Comparison of ENCODE assay signal across 1 cellular context in genomic region chr15:88543065-88543776, GRCh38.
TF ChIP-seq lines count a peak whose summit lies in the region.

No MANE protein-coding gene starts in this region.

TF ChIP-seq in IMR-90, 13 proteins besides CTCF, POLR2A, EP300 and RAD21:
- TF ChIP-seq RFX5 (IDR thresholded peaks at IDR 0.05; ENCODE audit: low read depth, low read length) (no peak), USF2 (IDR thresholded peaks at IDR 0.05; ENCODE audit: low read depth, low read length) (no peak), MAZ (IDR thresholded peaks at IDR 0.05; ENCODE audit: borderline replicate concordance, low read depth, low read length) (no peak), BHLHE40 (IDR thresholded peaks at IDR 0.05; ENCODE audit: low read depth, low read length) (no peak), MAFK (IDR thresholded peaks at IDR 0.05; ENCODE audit: low read depth, low read length) (no peak), CHD1 (IDR thresholded peaks at IDR 0.05; ENCODE audit: low read depth, low read length) (no peak), FOS (IDR thresholded peaks at IDR 0.05; ENCODE audit: low read depth, low read length) (no peak), NFE2L2 (IDR thresholded peaks at IDR 0.05; ENCODE audit: low read depth, low read length) (no peak), SMC3 (IDR thresholded peaks at IDR 0.05; ENCODE audit: low read depth, low read length) (no peak), ELK1 (IDR thresholded peaks at IDR 0.05; ENCODE audit: borderline replicate concordance, low read depth, low read length) (no peak), RCOR1 (IDR thresholded peaks at IDR 0.05; ENCODE audit: insufficient replicate concordance, low read length) (no peak), MXI1 (IDR thresholded peaks at IDR 0.05; ENCODE audit: borderline replicate concordance, low read depth, low read length) (no peak), CEBPB (IDR thresholded peaks at IDR 0.05; ENCODE audit: low read depth, low read length) (no peak)
